ENCODE assay signal across 18 cellular contexts in the genomic region with DNA sequence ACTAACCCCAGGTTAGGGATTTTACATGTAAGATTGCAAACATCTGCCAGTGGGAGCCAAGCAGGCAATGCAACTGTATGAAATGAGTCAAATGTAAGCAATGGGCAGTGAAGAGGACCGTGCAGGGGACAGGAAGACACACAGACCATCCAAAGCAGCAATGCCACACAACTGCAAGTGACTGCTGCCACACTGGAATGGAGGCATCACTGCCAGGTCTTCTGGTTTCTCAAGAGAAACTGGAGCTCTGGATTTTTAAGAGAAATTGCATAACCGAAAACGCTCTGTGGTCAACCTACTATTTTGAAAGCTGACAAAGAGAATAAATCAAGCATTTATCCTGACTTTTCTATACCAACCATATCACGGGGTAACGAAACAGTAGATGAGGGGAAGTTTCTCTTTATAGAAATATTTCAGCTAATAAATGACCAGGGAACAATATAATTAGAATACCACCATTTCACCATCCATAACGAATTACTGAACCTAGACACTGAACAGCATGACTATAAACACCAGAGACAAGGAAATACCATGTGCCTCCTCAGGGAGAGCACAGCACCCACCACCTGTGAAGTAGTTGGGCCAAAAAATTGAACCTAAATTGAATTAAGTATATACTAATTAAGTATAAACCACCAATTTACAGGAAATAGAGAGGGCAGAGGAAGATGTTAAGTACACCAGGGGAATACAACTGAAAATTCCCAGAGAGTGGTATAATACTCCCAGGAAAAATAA. TPM values are rescaled to one million over a fixed set of nuclear protein-coding genes. Genes with fewer than 3 reads are reported as not detected.
DNase-seq lines count a peak whose midpoint lies in the region; ATAC-seq, FAIRE-seq and TF ChIP-seq lines count a peak whose summit lies in the region.
"Had no signal": no experiment of that assay in that cellular context is flagged by ENCODE, and none has a peak within 500 bp of the region (broad histone marks: within the 10 kb centered on the region; RNA-seq: fewer than 3 reads in every experiment).

No MANE protein-coding gene starts in this region.

- H3K4me3 Mint-ChIP-seq in activated T-cell treated with anti-CD3 and anti-CD28 coated beads, Interleukin-2, amount 50 U/mL, for 72 hours: peak overlapping the region; percentile 16 to 29
- H3K4me3 Mint-ChIP-seq in stimulated activated effector memory CD8-positive, alpha-beta T cell treated with anti-CD3 and anti-CD28 coated beads, Interleukin-12 subunit alpha, Interleukin-12 subunit beta, amount 100 ng/mL, for 72 hours: peak overlapping the region; percentile 8
- H3K4me3 Mint-ChIP-seq: activated B cell treated with CpG ODN at 0.5 μM for 24 hours; activated T-cell treated with anti-CD3 and anti-CD28 coated beads, Interleukin-2, amount 50 U/mL, for 4 hours had no signal

- no peak for FAIRE-seq in H54 (lab: Jason Lieb, UNC)
- FAIRE-seq: endometrium, H1 had no signal

- no peak for ATAC-seq in activated T-cell treated with anti-CD3 and anti-CD28 coated beads, Interleukin-2, amount 50 U/mL, for 72 hours (replicated peaks in 1 of 2)
- no peak for ATAC-seq in stimulated activated effector memory CD8-positive, alpha-beta T cell treated with anti-CD3 and anti-CD28 coated beads, Interleukin-12 subunit alpha, Interleukin-12 subunit beta, amount 100 ng/mL, for 72 hours
- no peak for ATAC-seq in HG03039 (IDR thresholded peaks at IDR 0.05; ENCODE audit: unreplicated experiment)
- ATAC-seq: activated T-cell treated with anti-CD3 and anti-CD28 coated beads, Interleukin-2, amount 50 U/mL, for 4 hours; body of pancreas; upper lobe of right lung had no signal

- no peaks in the 10 kb centered on the region for H3K9me3 Mint-ChIP-seq in activated T-cell treated with anti-CD3 and anti-CD28 coated beads, Interleukin-2, amount 50 U/mL, for 72 hours
- H3K9me3 Mint-ChIP-seq in stimulated activated effector memory CD8-positive, alpha-beta T cell treated with anti-CD3 and anti-CD28 coated beads, Interleukin-12 subunit alpha, Interleukin-12 subunit beta, amount 100 ng/mL, for 72 hours: no peaks in the 10 kb centered on the region
- H3K9me3 Mint-ChIP-seq: activated B cell treated with CpG ODN at 0.5 μM for 24 hours; activated T-cell treated with anti-CD3 and anti-CD28 coated beads, Interleukin-2, amount 50 U/mL, for 4 hours had no signal

- H3K4me3 ChIP-seq in choroid plexus epithelial cell (ENCODE audit: low read depth, low read length): no peak overlapping the region
- H3K4me3 ChIP-seq: body of pancreas, upper lobe of right lung had no signal

- no peaks in the 10 kb centered on the region for H3K27me3 Mint-ChIP-seq in activated T-cell treated with anti-CD3 and anti-CD28 coated beads, Interleukin-2, amount 50 U/mL, for 72 hours (ENCODE audit: low read depth)
- H3K27me3 Mint-ChIP-seq: activated B cell treated with CpG ODN at 0.5 μM for 24 hours had no signal

- H3K4me1 Mint-ChIP-seq in activated T-cell treated with anti-CD3 and anti-CD28 coated beads, Interleukin-2, amount 50 U/mL, for 72 hours (ENCODE audit: low read depth): peaks cover 80% of the 10 kb centered on the region
- H3K4me1 Mint-ChIP-seq in stimulated activated effector memory CD8-positive, alpha-beta T cell treated with anti-CD3 and anti-CD28 coated beads, Interleukin-12 subunit alpha, Interleukin-12 subunit beta, amount 100 ng/mL, for 72 hours: peaks cover 65% of the 10 kb centered on the region

- no peak for TF ChIP-seq CTCF in choroid plexus epithelial cell (conservative IDR thresholded peaks at IDR 0.05; ENCODE audit: low read depth, low read length)

- peak overlapping the region; percentile 47 for H3K27ac Mint-ChIP-seq in activated T-cell treated with anti-CD3 and anti-CD28 coated beads, Interleukin-2, amount 50 U/mL, for 72 hours
- H3K27ac Mint-ChIP-seq in stimulated activated effector memory CD8-positive, alpha-beta T cell treated with anti-CD3 and anti-CD28 coated beads, Interleukin-12 subunit alpha, Interleukin-12 subunit beta, amount 100 ng/mL, for 72 hours: no peak overlapping the region
- H3K27ac Mint-ChIP-seq: activated B cell treated with CpG ODN at 0.5 μM for 24 hours had no signal

- TF ChIP-seq POLR2A in H54 (IDR thresholded peaks at IDR 0.05; ENCODE audit: low read depth, low read length): no peak

- no peak for DNase-seq in activated T-cell treated with anti-CD3 and anti-CD28 coated beads, Interleukin-2, amount 50 U/mL, for 72 hours
- no peak for DNase-seq in activated T-cell treated with anti-CD3 and anti-CD28 coated beads, Interleukin-2, amount 50 U/mL, for 1 hour
- DNase-seq in NOMO-1 treated with DMSO at 0.1 percent for 48 hours (lab: John Stamatoyannopoulos, UW; ENCODE audit: unreplicated experiment) (peak; percentile 98), choroid plexus epithelial cell (ENCODE audit: low read depth) (peak; percentile 40), DMS 273 (lab: John Stamatoyannopoulos, UW; ENCODE audit: unreplicated experiment) (no peak), H54 (ENCODE audit: insufficient read length, low spot score) (no peak)
- no peak for DNase-seq in stimulated activated effector memory CD8-positive, alpha-beta T cell treated with anti-CD3 and anti-CD28 coated beads, Interleukin-12 subunit alpha, Interleukin-12 subunit beta, amount 100 ng/mL, for 72 hours (ENCODE audit: low spot score in 2 of 2)
- DNase-seq: activated B cell treated with CpG ODN at 0.5 μM for 24 hours; activated T-cell treated with anti-CD3 and anti-CD28 coated beads, Interleukin-2, amount 50 U/mL, for 4 hours; body of pancreas; DMS53; NCI-H1417 treated with DMSO at 0.1 percent for 48 hours; NCI-H526; SHP77; upper lobe of right lung had no signal

- H3K36me3 Mint-ChIP-seq in activated T-cell treated with anti-CD3 and anti-CD28 coated beads, Interleukin-2, amount 50 U/mL, for 72 hours (ENCODE audit: insufficient read depth in 2 of 2): peaks cover 13 to 29% of the 10 kb centered on the region in 2 donors
- H3K36me3 Mint-ChIP-seq in stimulated activated effector memory CD8-positive, alpha-beta T cell treated with anti-CD3 and anti-CD28 coated beads, Interleukin-12 subunit alpha, Interleukin-12 subunit beta, amount 100 ng/mL, for 72 hours: peaks cover 97% of the 10 kb centered on the region

RNA-seq across cellular contexts. Expression of gene AK2, which starts 4.4 kb away (rescaled TPM):
- 100 to 1,000 TPM; 217 to 223 TPM for total RNA-seq in activated T-cell treated with anti-CD3 and anti-CD28 coated beads, Interleukin-2, amount 50 U/mL, for 72 hours

RNA-seq across cellular contexts. Expression of gene AZIN2, which starts 48.7 kb away (rescaled TPM):
- total RNA-seq in activated T-cell treated with anti-CD3 and anti-CD28 coated beads, Interleukin-2, amount 50 U/mL, for 72 hours: 1 to 10 TPM; 2.5 to 4.1 TPM

Comparison
In these comparisons a context has a peak if more than half of its experiments do, and no peak if none do; other contexts are left out.
1. DNase-seq: peak in NOMO-1 treated with DMSO at 0.1 percent for 48 hours (single experiment) and choroid plexus epithelial cell (single experiment); none in activated T-cell treated with anti-CD3 and anti-CD28 coated beads, Interleukin-2, amount 50 U/mL, for 72 hours (0 of 2), activated T-cell treated with anti-CD3 and anti-CD28 coated beads, Interleukin-2, amount 50 U/mL, for 1 hour (single experiment), stimulated activated effector memory CD8-positive, alpha-beta T cell treated with anti-CD3 and anti-CD28 coated beads, Interleukin-12 subunit alpha, Interleukin-12 subunit beta, amount 100 ng/mL, for 72 hours (0 of 2), DMS 273 (single experiment) and H54 (single experiment).